1 cellular context compared by ENCODE assay signal in genomic region chr3:141231101-141231922, GRCh38.
A peak's percentile ranks its signal among the peaks of the same experiment; 100 is the strongest.
TF ChIP-seq lines count a peak whose summit lies in the region.

PXYLP1 (plus strand) TSS chr3:141231825; CDS start chr3:141260176, 28,351 bp downstream.

TF ChIP-seq in WTC11, 78 proteins besides CTCF, POLR2A, EP300 and RAD21 (continued from another document):
- TF ChIP-seq, protein P1, sequence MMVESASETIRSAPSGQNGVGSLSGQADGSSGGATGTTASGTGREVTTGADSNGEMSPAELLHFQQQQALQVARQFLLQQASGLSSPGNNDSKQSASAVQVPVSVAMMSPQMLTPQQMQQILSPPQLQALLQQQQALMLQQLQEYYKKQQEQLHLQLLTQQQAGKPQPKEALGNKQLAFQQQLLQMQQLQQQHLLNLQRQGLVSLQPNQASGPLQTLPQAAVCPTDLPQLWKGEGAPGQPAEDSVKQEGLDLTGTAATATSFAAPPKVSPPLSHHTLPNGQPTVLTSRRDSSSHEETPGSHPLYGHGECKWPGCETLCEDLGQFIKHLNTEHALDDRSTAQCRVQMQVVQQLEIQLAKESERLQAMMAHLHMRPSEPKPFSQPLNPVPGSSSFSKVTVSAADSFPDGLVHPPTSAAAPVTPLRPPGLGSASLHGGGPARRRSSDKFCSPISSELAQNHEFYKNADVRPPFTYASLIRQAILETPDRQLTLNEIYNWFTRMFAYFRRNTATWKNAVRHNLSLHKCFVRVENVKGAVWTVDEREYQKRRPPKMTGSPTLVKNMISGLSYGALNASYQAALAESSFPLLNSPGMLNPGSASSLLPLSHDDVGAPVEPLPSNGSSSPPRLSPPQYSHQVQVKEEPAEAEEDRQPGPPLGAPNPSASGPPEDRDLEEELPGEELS (CRISPR knock-in tag; IDR thresholded peaks at IDR 0.05): peak; percentile 67
